Comparison of ENCODE assay signal across 27 cellular contexts in the genomic region with DNA sequence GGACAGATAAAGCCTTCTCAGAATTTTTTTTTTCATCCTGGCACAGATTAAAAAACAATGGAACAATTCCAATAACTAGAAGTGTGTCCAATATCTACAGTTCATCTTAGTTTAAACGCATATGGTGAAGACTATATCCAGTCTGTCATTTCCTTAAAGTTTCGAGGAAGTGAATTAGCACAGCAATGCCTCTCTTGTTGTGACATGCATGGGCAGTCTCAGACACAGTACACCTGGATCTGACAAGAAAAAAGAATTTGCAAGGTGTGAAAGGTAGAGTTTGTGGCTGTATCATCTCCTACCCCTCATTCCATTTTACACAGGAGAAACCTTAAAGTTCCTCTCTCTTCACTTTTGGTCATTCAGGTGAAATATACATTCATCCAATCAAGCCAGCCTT.
"Had no signal": no experiment of that assay in that cellular context is flagged by ENCODE, and none has a peak within 500 bp of the region (broad histone marks: within the 10 kb centered on the region; RNA-seq: fewer than 3 reads in every experiment).

No MANE protein-coding gene starts in this region.

- H3K36me3 ChIP-seq: left lung, lower lobe of right lung, neural progenitor cell, neutrophil, right atrium auricular region, right lobe of liver, suprapubic skin, thoracic aorta, tibial artery, upper lobe of right lung had no signal

- H3K4me3 Mint-ChIP-seq: mesothelial cell of epicardium; naive B cell; natural killer cell; nephron progenitor cell; neural progenitor cell; stimulated activated naive CD8-positive, alpha-beta T cell treated with anti-CD3 and anti-CD28 coated beads, Interleukin-15, Interleukin-2, amounts not matched to agents 100 ng/mL and 50 ng/mL, for 24 hours had no signal

- DNase-seq: hippocampal formation; kidney; left colon; left lung; lower lobe of right lung; mesendoderm; naive B cell; natural killer cell; nephron progenitor cell; occipital lobe; right lobe of liver; stimulated activated CD4-positive, alpha-beta T cell treated with anti-CD3 and anti-CD28 coated beads, Interleukin-1b, Interleukin-23, amount 100 ng/mL, for 48 hours; stimulated activated CD4-positive, alpha-beta T cell treated with anti-CD3 and anti-CD28 coated beads, Interleukin-2, amount 100 ng/mL, for 48 hours; stimulated activated naive CD4-positive, alpha-beta T cell; tibial artery; trophoblast cell; upper lobe of right lung had no signal

- H3K27ac ChIP-seq: left lung, lower lobe of right lung, neural progenitor cell, neutrophil, parathyroid adenoma, right atrium auricular region, right lobe of liver, suprapubic skin, thoracic aorta, tibial artery, upper lobe of right lung had no signal

- H3K4me3 ChIP-seq: left lung, lower lobe of right lung, neural progenitor cell, right atrium auricular region, right lobe of liver, smooth muscle cell, suprapubic skin, thoracic aorta, tibial artery, upper lobe of right lung had no signal

- H3K27me3 ChIP-seq: left lung, neural progenitor cell, neutrophil, right atrium auricular region, right lobe of liver, suprapubic skin, tibial artery, upper lobe of right lung had no signal

- H3K4me2 ChIP-seq: neural progenitor cell, smooth muscle cell had no signal

- H2AFZ ChIP-seq: neural progenitor cell, parathyroid adenoma had no signal

- H3K27me3 Mint-ChIP-seq: naive B cell; stimulated activated naive CD8-positive, alpha-beta T cell treated with anti-CD3 and anti-CD28 coated beads, Interleukin-15, Interleukin-2, amounts not matched to agents 100 ng/mL and 50 ng/mL, for 24 hours had no signal

- H3K27ac Mint-ChIP-seq: mesothelial cell of epicardium; naive B cell; natural killer cell; nephron progenitor cell; neural progenitor cell; stimulated activated naive CD8-positive, alpha-beta T cell treated with anti-CD3 and anti-CD28 coated beads, Interleukin-15, Interleukin-2, amounts not matched to agents 100 ng/mL and 50 ng/mL, for 24 hours had no signal

- H3K9me3 ChIP-seq: left lung, lower lobe of right lung, neutrophil, right atrium auricular region, right lobe of liver, suprapubic skin, thoracic aorta, tibial artery, upper lobe of right lung had no signal

- H3K9ac ChIP-seq: neural progenitor cell, parathyroid adenoma had no signal

- H3K9me3 Mint-ChIP-seq: mesothelial cell of epicardium; nephron progenitor cell; neural progenitor cell; stimulated activated naive CD8-positive, alpha-beta T cell treated with anti-CD3 and anti-CD28 coated beads, Interleukin-15, Interleukin-2, amounts not matched to agents 100 ng/mL and 50 ng/mL, for 24 hours had no signal

- ATAC-seq: left colon, left lung, lower lobe of right lung, natural killer cell, right lobe of liver, upper lobe of right lung had no signal

- FAIRE-seq: kidney, urothelium cell line had no signal

- H3K4me1 ChIP-seq: left lung, lower lobe of right lung, neural progenitor cell, parathyroid adenoma, right atrium auricular region, right lobe of liver, suprapubic skin, upper lobe of right lung had no signal

- H3K79me2 ChIP-seq: parathyroid adenoma had no signal

- H3K4me1 Mint-ChIP-seq: naive B cell, natural killer cell, nephron progenitor cell, neural progenitor cell had no signal

- H3K36me3 Mint-ChIP-seq: mesothelial cell of epicardium, naive B cell, natural killer cell, neural progenitor cell had no signal
